In the genomic region with DNA sequence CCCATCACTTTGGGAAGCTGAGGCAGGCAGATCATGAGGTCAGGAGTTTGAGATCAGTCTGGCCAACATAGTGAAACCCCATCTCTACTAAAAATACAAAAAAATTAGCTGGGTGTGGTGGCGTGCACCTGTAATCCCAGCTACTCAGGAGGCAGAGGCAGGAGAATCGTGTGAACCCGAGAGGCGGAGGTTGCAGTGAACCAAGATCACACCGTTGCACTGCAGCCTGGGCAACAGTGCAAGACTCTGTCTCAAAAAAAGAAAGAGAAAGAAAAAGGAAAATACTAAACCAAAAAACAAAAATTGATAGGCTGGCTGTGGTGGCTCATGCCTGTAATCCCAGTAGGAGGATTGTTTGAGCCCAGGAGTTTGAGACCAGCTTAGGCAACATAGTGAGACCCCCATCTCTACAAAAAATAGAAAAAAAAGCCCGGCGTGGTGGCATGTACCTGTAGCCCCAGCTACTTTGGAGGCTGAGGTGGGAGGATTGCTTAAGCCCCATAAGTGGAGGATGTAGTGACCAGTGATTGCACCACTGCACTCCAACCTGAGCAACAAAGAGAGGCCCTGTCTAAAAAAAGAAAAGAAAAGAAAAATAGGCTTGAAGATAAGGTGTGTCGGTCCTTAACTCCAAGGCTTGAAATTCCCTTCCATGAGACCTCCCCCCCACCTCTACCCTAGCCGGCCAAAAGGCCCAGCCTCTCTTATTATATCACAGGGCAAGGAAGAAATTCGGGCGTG, we compare ENCODE assay signal across 8 cellular contexts. TPM values are rescaled to one million over a fixed set of nuclear protein-coding genes. Genes with fewer than 3 reads are reported as not detected.
DNase-seq lines count a peak whose midpoint lies in the region; ATAC-seq and TF ChIP-seq lines count a peak whose summit lies in the region.
"Not testable (repeated sequence)": the region's sequence is repeated elsewhere in the genome, so short reads cannot be mapped to it uniquely, and the experiment has no call there.

No MANE protein-coding gene starts in this region.

- peaks cover 31% of the 10 kb centered on the region for H3K36me3 ChIP-seq in BLaER1

- H3K4me1 ChIP-seq in BLaER1: peaks cover 40% of the 10 kb centered on the region

- peak overlapping the region; percentile 79 for H3K27ac Mint-ChIP-seq in HFFc6
- H3K27ac Mint-ChIP-seq in activated CD8-positive, alpha-beta T cell treated with anti-CD3 and anti-CD28 coated beads, Interleukin-2, amount 10 ng/mL, durations not matched to agents 7 days and 5 days: peak overlapping the region; percentile 90
- not testable (repeated sequence) for H3K27ac Mint-ChIP-seq in central memory CD8-positive, alpha-beta T cell (ENCODE audit: low read depth); glutamatergic neuron (ENCODE audit: unreplicated experiment)
- H3K27ac Mint-ChIP-seq in naive B cell: peak overlapping the region in 1 of 6 donors; percentile 58
- peak overlapping the region; percentile 87 for H3K27ac Mint-ChIP-seq in stimulated activated effector memory CD8-positive, alpha-beta T cell treated with anti-CD3 and anti-CD28 coated beads, Interleukin-12 subunit alpha, Interleukin-12 subunit beta, amount 100 ng/mL, for 72 hours

- POLR2A ChIA-PET in activated CD8-positive, alpha-beta T cell treated with anti-CD3 and anti-CD28 coated beads, Interleukin-2, amount 10 ng/mL, durations not matched to agents 7 days and 5 days (lab: Charles Lee): interaction anchor here (0.6 to 0.9 kb wide), 4 partner anchors 8 to 543 kb away, joined by 3 to 5 read pairs (median 4); no protein-coding TSS in a partner anchor

- H4K20me1 ChIP-seq in BLaER1: not testable (repeated sequence)

- peak overlapping the region; percentile 90 for H3K4me2 ChIP-seq in BLaER1

- peak overlapping the region; percentile 82; the same call in 1 of the 2 replicates for H3K27ac ChIP-seq in BLaER1

- H3K9me3 Mint-ChIP-seq in HFFc6; activated CD8-positive, alpha-beta T cell treated with anti-CD3 and anti-CD28 coated beads, Interleukin-2, amount 10 ng/mL, durations not matched to agents 7 days and 5 days (ENCODE audit: insufficient read depth); central memory CD8-positive, alpha-beta T cell; glutamatergic neuron (ENCODE audit: unreplicated experiment); naive B cell; stimulated activated effector memory CD8-positive, alpha-beta T cell treated with anti-CD3 and anti-CD28 coated beads, Interleukin-12 subunit alpha, Interleukin-12 subunit beta, amount 100 ng/mL, for 72 hours: not testable (repeated sequence)

- DNase-seq in HFFc6; activated CD8-positive, alpha-beta T cell treated with anti-CD3 and anti-CD28 coated beads, Interleukin-2, amount 10 ng/mL, durations not matched to agents 7 days and 5 days; central memory CD8-positive, alpha-beta T cell (ENCODE audit: low spot score in 2 of 2); glutamatergic neuron; naive B cell; stimulated activated effector memory CD8-positive, alpha-beta T cell treated with anti-CD3 and anti-CD28 coated beads, Interleukin-12 subunit alpha, Interleukin-12 subunit beta, amount 100 ng/mL, for 72 hours (ENCODE audit: low spot score in 2 of 2): not testable (repeated sequence)
- peak; percentile 56 for DNase-seq in OCI-M1 (lab: John Stamatoyannopoulos, UW)

- H3K4me1 Mint-ChIP-seq in HFFc6 (ENCODE audit: low read depth) (peaks cover 33% of the 10 kb centered on the region), naive B cell (peaks cover 9 to 18% (median 14%) of the 10 kb centered on the region in 3 donors)
- H3K4me1 Mint-ChIP-seq in activated CD8-positive, alpha-beta T cell treated with anti-CD3 and anti-CD28 coated beads, Interleukin-2, amount 10 ng/mL, durations not matched to agents 7 days and 5 days (ENCODE audit: low read depth): peaks cover 21% of the 10 kb centered on the region
- peaks cover 20% of the 10 kb centered on the region for H3K4me1 Mint-ChIP-seq in central memory CD8-positive, alpha-beta T cell
- not testable (repeated sequence) for H3K4me1 Mint-ChIP-seq in glutamatergic neuron (ENCODE audit: low read depth, unreplicated experiment)
- H3K4me1 Mint-ChIP-seq in stimulated activated effector memory CD8-positive, alpha-beta T cell treated with anti-CD3 and anti-CD28 coated beads, Interleukin-12 subunit alpha, Interleukin-12 subunit beta, amount 100 ng/mL, for 72 hours: peaks cover 26% of the 10 kb centered on the region

- H3K4me3 ChIP-seq in BLaER1: peak overlapping the region; percentile 85

- CTCF ChIA-PET in activated CD8-positive, alpha-beta T cell treated with anti-CD3 and anti-CD28 coated beads, Interleukin-2, amount 10 ng/mL, durations not matched to agents 7 days and 5 days (lab: Charles Lee): not testable (repeated sequence)

- H3K27me3 Mint-ChIP-seq in HFFc6 (ENCODE audit: insufficient read depth); activated CD8-positive, alpha-beta T cell treated with anti-CD3 and anti-CD28 coated beads, Interleukin-2, amount 10 ng/mL, durations not matched to agents 7 days and 5 days (ENCODE audit: low read depth); central memory CD8-positive, alpha-beta T cell; glutamatergic neuron (ENCODE audit: unreplicated experiment); naive B cell: not testable (repeated sequence)

- H3K36me3 Mint-ChIP-seq in HFFc6 (ENCODE audit: low read depth); central memory CD8-positive, alpha-beta T cell (ENCODE audit: insufficient read depth); glutamatergic neuron (ENCODE audit: unreplicated experiment); naive B cell: not testable (repeated sequence)
- peaks cover 30% of the 10 kb centered on the region for H3K36me3 Mint-ChIP-seq in activated CD8-positive, alpha-beta T cell treated with anti-CD3 and anti-CD28 coated beads, Interleukin-2, amount 10 ng/mL, durations not matched to agents 7 days and 5 days (ENCODE audit: low read depth)
- H3K36me3 Mint-ChIP-seq in stimulated activated effector memory CD8-positive, alpha-beta T cell treated with anti-CD3 and anti-CD28 coated beads, Interleukin-12 subunit alpha, Interleukin-12 subunit beta, amount 100 ng/mL, for 72 hours: peaks cover 49% of the 10 kb centered on the region

- ATAC-seq in activated CD8-positive, alpha-beta T cell treated with anti-CD3 and anti-CD28 coated beads, Interleukin-2, amount 10 ng/mL, durations not matched to agents 7 days and 5 days; central memory CD8-positive, alpha-beta T cell (replicated peaks; ENCODE audit: extremely low read depth, poor library complexity, severe bottlenecking); naive B cell (ENCODE audit: low read depth in 2 of 2); stimulated activated effector memory CD8-positive, alpha-beta T cell treated with anti-CD3 and anti-CD28 coated beads, Interleukin-12 subunit alpha, Interleukin-12 subunit beta, amount 100 ng/mL, for 72 hours: not testable (repeated sequence)

- H3K4me3 Mint-ChIP-seq in HFFc6 (peak overlapping the region; percentile 94), glutamatergic neuron (ENCODE audit: unreplicated experiment) (peak overlapping the region; percentile 78), naive B cell (peak overlapping the region; percentile 83 to 100 (median 95))
- H3K4me3 Mint-ChIP-seq in activated CD8-positive, alpha-beta T cell treated with anti-CD3 and anti-CD28 coated beads, Interleukin-2, amount 10 ng/mL, durations not matched to agents 7 days and 5 days: peak overlapping the region; percentile 96
- H3K4me3 Mint-ChIP-seq in central memory CD8-positive, alpha-beta T cell: peak overlapping the region; percentile 83
- peak overlapping the region; percentile 81 for H3K4me3 Mint-ChIP-seq in stimulated activated effector memory CD8-positive, alpha-beta T cell treated with anti-CD3 and anti-CD28 coated beads, Interleukin-12 subunit alpha, Interleukin-12 subunit beta, amount 100 ng/mL, for 72 hours

- peak overlapping the region; percentile 90 for H3K9ac ChIP-seq in BLaER1

- not testable (repeated sequence) for H3K9me3 ChIP-seq in BLaER1

- TF ChIP-seq CTCF in HFFc6 (IDR thresholded peaks at IDR 0.05); glutamatergic neuron (IDR thresholded peaks at IDR 0.05; ENCODE audit: partially characterized antibody, unreplicated experiment): not testable (repeated sequence)

- H3K27me3 ChIP-seq in BLaER1: not testable (repeated sequence)

RNA-seq across cellular contexts. Expression of a gene that starts 0.9 kb away (rescaled TPM):
- total RNA-seq in HFFc6 (2021; fragmentation: NEBNext Ultra II Directional; extraction: Animal tissue kit (Norgen Biotek cat#: 25700)): 10 to 100 TPM; 23.8 to 67.2 (median 55.5) TPM
- 100 to 1,000 TPM; 135 to 153 TPM for total RNA-seq in activated CD8-positive, alpha-beta T cell treated with anti-CD3 and anti-CD28 coated beads, Interleukin-2, amount 10 ng/mL, durations not matched to agents 7 days and 5 days
- total RNA-seq in glutamatergic neuron (ENCODE audit: unreplicated experiment): 4.7 TPM
- 1 to 10 TPM in 1 of 6 donors, under 1 TPM in 2, not detected in 3; 0.48 to 1.5 (median 0.74) TPM for polyA plus RNA-seq in naive B cell (ENCODE audit: low read depth in 6 of 6)

RNA-seq across cellular contexts. Expression of a gene that starts 7.3 kb away (rescaled TPM):
- 10 to 100 TPM; 20.7 to 31.5 (median 29.3) TPM for total RNA-seq in HFFc6 (2021; fragmentation: NEBNext Ultra II Directional; extraction: Animal tissue kit (Norgen Biotek cat#: 25700))
- total RNA-seq in activated CD8-positive, alpha-beta T cell treated with anti-CD3 and anti-CD28 coated beads, Interleukin-2, amount 10 ng/mL, durations not matched to agents 7 days and 5 days: 10 to 100 TPM; 22.3 to 23.0 TPM
- total RNA-seq in glutamatergic neuron (ENCODE audit: unreplicated experiment): 48.7 TPM
- polyA plus RNA-seq in naive B cell (ENCODE audit: low read depth in 6 of 6): 10 to 100 TPM; 23.6 to 32.6 (median 27.2) TPM

RNA-seq across cellular contexts. Expression of a gene that starts 24.3 kb away (rescaled TPM):
- total RNA-seq in HFFc6 (2021; fragmentation: NEBNext Ultra II Directional; extraction: Animal tissue kit (Norgen Biotek cat#: 25700)): 10 to 100 TPM; 16.4 to 20.5 (median 18.6) TPM
- total RNA-seq in activated CD8-positive, alpha-beta T cell treated with anti-CD3 and anti-CD28 coated beads, Interleukin-2, amount 10 ng/mL, durations not matched to agents 7 days and 5 days: 10 to 100 TPM; 26.8 to 28.2 TPM
- 34.2 TPM for total RNA-seq in glutamatergic neuron (ENCODE audit: unreplicated experiment)
- polyA plus RNA-seq in naive B cell (ENCODE audit: low read depth in 6 of 6): 10 to 100 TPM in 5 of 6 donors, 1 to 10 TPM in 1; 1.2 to 26.0 (median 15.4) TPM
